In the genomic region with DNA sequence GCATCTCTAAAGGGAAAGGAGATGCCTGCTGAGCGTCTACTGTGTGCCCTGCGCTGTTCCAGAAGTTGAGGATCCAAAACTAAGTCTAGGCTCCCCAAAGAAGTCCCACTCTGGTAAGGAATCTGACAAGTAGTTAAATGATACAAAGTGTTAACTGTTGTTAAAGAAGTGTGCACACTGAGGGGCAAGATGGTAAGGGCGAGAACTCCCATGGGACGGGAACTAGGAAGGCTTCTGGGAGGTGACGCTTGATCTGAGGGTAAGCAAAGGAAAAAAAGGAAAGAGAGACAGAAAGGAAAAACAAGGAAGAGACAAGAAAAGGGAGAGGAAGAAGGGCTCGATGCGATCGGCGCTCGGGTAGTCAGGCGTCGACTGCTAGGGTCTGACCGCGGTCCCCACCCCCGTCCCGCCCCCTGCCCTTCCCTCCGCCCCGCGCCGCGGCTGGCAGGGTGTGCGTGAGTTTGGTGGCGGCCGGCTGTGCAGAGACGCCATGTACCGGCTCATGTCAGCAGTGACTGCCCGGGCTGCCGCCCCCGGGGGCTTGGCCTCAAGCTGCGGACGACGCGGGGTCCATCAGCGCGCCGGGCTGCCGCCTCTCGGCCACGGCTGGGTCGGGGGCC, we compare ENCODE assay signal across 1 cellular context.
A peak's percentile ranks its signal among the peaks of the same experiment; 100 is the strongest.
TF ChIP-seq lines count a peak whose summit lies in the region.

A gene with protein sequence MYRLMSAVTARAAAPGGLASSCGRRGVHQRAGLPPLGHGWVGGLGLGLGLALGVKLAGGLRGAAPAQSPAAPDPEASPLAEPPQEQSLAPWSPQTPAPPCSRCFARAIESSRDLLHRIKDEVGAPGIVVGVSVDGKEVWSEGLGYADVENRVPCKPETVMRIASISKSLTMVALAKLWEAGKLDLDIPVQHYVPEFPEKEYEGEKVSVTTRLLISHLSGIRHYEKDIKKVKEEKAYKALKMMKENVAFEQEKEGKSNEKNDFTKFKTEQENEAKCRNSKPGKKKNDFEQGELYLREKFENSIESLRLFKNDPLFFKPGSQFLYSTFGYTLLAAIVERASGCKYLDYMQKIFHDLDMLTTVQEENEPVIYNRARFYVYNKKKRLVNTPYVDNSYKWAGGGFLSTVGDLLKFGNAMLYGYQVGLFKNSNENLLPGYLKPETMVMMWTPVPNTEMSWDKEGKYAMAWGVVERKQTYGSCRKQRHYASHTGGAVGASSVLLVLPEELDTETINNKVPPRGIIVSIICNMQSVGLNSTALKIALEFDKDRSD (plus strand): TSS at position 480 of the 620 bp plus-strand sequence. CDS start 11 bp downstream, at position 491.

TF ChIP-seq in HEK293, 187 proteins besides CTCF, POLR2A, EP300 and RAD21 (continued from another document and continues in another):
- TF ChIP-seq, protein P1, sequence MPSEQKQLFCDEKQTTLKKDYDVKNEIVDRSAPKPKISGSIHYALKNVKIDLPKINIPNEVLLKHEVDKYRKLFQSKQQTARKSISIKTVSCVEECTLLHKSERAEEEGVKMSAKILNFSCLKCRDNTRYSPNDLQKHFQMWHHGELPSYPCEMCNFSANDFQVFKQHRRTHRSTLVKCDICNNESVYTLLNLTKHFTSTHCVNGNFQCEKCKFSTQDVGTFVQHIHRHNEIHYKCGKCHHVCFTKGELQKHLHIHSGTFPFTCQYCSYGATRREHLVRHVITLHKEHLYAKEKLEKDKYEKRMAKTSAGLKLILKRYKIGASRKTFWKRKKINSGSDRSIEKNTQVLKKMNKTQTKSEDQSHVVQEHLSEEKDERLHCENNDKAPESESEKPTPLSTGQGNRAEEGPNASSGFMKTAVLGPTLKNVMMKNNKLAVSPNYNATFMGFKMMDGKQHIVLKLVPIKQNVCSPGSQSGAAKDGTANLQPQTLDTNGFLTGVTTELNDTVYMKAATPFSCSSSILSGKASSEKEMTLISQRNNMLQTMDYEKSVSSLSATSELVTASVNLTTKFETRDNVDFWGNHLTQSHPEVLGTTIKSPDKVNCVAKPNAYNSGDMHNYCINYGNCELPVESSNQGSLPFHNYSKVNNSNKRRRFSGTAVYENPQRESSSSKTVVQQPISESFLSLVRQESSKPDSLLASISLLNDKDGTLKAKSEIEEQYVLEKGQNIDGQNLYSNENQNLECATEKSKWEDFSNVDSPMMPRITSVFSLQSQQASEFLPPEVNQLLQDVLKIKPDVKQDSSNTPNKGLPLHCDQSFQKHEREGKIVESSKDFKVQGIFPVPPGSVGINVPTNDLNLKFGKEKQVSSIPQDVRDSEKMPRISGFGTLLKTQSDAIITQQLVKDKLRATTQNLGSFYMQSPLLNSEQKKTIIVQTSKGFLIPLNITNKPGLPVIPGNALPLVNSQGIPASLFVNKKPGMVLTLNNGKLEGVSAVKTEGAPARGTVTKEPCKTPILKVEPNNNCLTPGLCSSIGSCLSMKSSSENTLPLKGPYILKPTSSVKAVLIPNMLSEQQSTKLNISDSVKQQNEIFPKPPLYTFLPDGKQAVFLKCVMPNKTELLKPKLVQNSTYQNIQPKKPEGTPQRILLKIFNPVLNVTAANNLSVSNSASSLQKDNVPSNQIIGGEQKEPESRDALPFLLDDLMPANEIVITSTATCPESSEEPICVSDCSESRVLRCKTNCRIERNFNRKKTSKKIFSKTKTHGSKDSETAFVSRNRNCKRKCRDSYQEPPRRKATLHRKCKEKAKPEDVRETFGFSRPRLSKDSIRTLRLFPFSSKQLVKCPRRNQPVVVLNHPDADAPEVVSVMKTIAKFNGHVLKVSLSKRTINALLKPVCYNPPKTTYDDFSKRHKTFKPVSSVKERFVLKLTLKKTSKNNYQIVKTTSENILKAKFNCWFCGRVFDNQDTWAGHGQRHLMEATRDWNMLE (tag by site-specific recombination; conservative IDR thresholded peaks at IDR 0.05; ENCODE audit: low read depth): peak; percentile 97
- no peak for TF ChIP-seq ZNF623 (tag by site-specific recombination; IDR thresholded peaks at IDR 0.05)
- TF ChIP-seq TRIM28 (IDR thresholded peaks at IDR 0.05; ENCODE audit: borderline replicate concordance, low read length): no peak
- TF ChIP-seq ZBTB17 (tag by site-specific recombination; IDR thresholded peaks at IDR 0.05): peak; percentile 99
- no peak for TF ChIP-seq ZNF777 (tag by site-specific recombination; IDR thresholded peaks at IDR 0.05; ENCODE audit: borderline replicate concordance)
- no peak for TF ChIP-seq ZNF350 (tag by site-specific recombination; IDR thresholded peaks at IDR 0.05)
- 0 out of 2 replicates have a peak, but pooled peaks have one; percentile 10 for TF ChIP-seq ZSCAN30 (tag by site-specific recombination; IDR thresholded peaks at IDR 0.05)
- TF ChIP-seq YY1 (tag by site-specific recombination; IDR thresholded peaks at IDR 0.05): no peak
- no peak for TF ChIP-seq IKZF3 (tag by site-specific recombination; IDR thresholded peaks at IDR 0.05)
- TF ChIP-seq ZNF521 (tag by site-specific recombination; IDR thresholded peaks at IDR 0.05): no peak
- TF ChIP-seq BCL11B (tag by site-specific recombination; IDR thresholded peaks at IDR 0.05; ENCODE audit: low read depth): no peak
- no peak for TF ChIP-seq HIC1 (tag by site-specific recombination; IDR thresholded peaks at IDR 0.05)
- TF ChIP-seq PRDM1 (tag by site-specific recombination; IDR thresholded peaks at IDR 0.05): peak; percentile 98
- no peak for TF ChIP-seq HOXD13 (CRISPR knock-in tag; IDR thresholded peaks at IDR 0.05; ENCODE audit: borderline replicate concordance)
- TF ChIP-seq ZSCAN5A (tag by site-specific recombination; IDR thresholded peaks at IDR 0.05): no peak
- no peak for TF ChIP-seq ZNF768 (tag by site-specific recombination; IDR thresholded peaks at IDR 0.05)
- TF ChIP-seq, protein P2, sequence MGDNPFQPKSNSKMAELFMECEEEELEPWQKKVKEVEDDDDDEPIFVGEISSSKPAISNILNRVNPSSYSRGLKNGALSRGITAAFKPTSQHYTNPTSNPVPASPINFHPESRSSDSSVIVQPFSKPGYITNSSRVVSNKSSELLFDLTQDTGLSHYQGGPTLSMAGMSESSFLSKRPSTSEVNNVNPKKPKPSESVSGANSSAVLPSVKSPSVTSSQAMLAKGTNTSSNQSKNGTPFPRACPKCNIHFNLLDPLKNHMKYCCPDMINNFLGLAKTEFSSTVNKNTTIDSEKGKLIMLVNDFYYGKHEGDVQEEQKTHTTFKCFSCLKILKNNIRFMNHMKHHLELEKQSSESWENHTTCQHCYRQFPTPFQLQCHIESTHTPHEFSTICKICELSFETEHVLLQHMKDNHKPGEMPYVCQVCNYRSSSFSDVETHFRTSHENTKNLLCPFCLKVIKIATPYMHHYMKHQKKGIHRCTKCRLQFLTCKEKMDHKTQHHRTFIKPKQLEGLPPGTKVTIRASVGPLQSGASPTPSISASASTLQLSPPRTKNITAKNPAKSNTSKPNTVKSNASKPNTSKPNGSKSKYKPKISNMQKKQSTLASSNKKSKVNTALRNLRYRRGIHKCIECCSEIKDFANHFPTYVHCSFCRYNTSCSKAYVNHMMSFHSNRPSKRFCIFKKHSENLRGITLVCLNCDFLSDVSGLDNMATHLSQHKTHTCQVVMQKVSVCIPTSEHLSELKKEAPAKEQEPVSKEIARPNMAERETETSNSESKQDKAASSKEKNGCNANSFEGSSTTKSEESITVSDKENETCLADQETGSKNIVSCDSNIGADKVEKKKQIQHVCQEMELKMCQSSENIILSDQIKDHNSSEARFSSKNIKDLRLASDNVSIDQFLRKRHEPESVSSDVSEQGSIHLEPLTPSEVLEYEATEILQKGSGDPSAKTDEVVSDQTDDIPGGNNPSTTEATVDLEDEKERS (tag by site-specific recombination; IDR thresholded peaks at IDR 0.05): no peak
- no peak for TF ChIP-seq INSM2 (tag by site-specific recombination; IDR thresholded peaks at IDR 0.05)
- no peak for TF ChIP-seq TCF7L2 (IDR thresholded peaks at IDR 0.05; ENCODE audit: borderline replicate concordance, low read depth, low read length)
- no peak for TF ChIP-seq ZNF2 (tag by site-specific recombination; IDR thresholded peaks at IDR 0.05)
- no peak for TF ChIP-seq ZNF596 (tag by site-specific recombination; IDR thresholded peaks at IDR 0.05)
- TF ChIP-seq, protein P3, sequence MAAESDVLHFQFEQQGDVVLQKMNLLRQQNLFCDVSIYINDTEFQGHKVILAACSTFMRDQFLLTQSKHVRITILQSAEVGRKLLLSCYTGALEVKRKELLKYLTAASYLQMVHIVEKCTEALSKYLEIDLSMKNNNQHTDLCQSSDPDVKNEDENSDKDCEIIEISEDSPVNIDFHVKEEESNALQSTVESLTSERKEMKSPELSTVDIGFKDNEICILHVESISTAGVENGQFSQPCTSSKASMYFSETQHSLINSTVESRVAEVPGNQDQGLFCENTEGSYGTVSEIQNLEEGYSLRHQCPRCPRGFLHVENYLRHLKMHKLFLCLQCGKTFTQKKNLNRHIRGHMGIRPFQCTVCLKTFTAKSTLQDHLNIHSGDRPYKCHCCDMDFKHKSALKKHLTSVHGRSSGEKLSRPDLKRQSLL (tag by site-specific recombination; IDR thresholded peaks at IDR 0.05): no peak
- TF ChIP-seq ZNF157 (tag by site-specific recombination; IDR thresholded peaks at IDR 0.05): no peak
- no peak for TF ChIP-seq ZNF658 (tag by site-specific recombination; IDR thresholded peaks at IDR 0.05)
- TF ChIP-seq ATF2 (tag by site-specific recombination; IDR thresholded peaks at IDR 0.05; ENCODE audit: low read depth): no peak
- TF ChIP-seq ZNF624 (tag by site-specific recombination; IDR thresholded peaks at IDR 0.05): no peak
- TF ChIP-seq ZBTB7A (tag by site-specific recombination; IDR thresholded peaks at IDR 0.05; ENCODE audit: low read depth): no peak
- TF ChIP-seq ZNF146 (tag by site-specific recombination; IDR thresholded peaks at IDR 0.05): no peak
- no peak for TF ChIP-seq KLF7 (tag by site-specific recombination; IDR thresholded peaks at IDR 0.05; ENCODE audit: borderline replicate concordance)
- TF ChIP-seq ZNF114 (tag by site-specific recombination; IDR thresholded peaks at IDR 0.05): no peak
- TF ChIP-seq ZNF610 (tag by site-specific recombination; IDR thresholded peaks at IDR 0.05; ENCODE audit: borderline replicate concordance): no peak
